9 cellular contexts compared by ENCODE assay signal in genomic region chr1:12601690-12602632, GRCh38. TPM values are rescaled to one million over a fixed set of nuclear protein-coding genes. Genes with fewer than 3 reads are reported as not detected.
DNase-seq lines count a peak whose midpoint lies in the region; ATAC-seq, FAIRE-seq and TF ChIP-seq lines count a peak whose summit lies in the region.
"Had no signal": no experiment of that assay in that cellular context is flagged by ENCODE, and none has a peak within 500 bp of the region (broad histone marks: within the 10 kb centered on the region; RNA-seq: fewer than 3 reads in every experiment).

No MANE protein-coding gene starts in this region.

- dilution Hi-C loops in endothelial cell of umbilical vein (cut with MboI; ENCODE audit: extremely low pct_ligation_motif_present, low sequenced_read_pairs) = no loop called here

- POLR2A ChIA-PET in PC-3 (lab: Charles Lee; ENCODE audit: unreplicated experiment) = interaction anchor here (0.6 kb wide), 1 partner anchor 17 kb away, joined by 3 read pairs; no protein-coding TSS in a partner anchor
- POLR2A ChIA-PET in endothelial cell of umbilical vein (lab: Charles Lee) = interaction anchor here (1.2 kb wide), 2 partner anchors 15 to 17 kb away, joined by 4 read pairs; no protein-coding TSS in a partner anchor

- ATAC-seq in PC-3 = peak; percentile 5

- no peaks in the 10 kb centered on the region for H3K27me3 ChIP-seq in PC-3 (ENCODE audit: low read length)
- H3K27me3 ChIP-seq in endothelial cell of umbilical vein (ENCODE audit: control insufficient read depth in 2 of 2, insufficient read depth in 2 of 2, low read length in 2 of 2) = no peaks in the 10 kb centered on the region
- H3K27me3 ChIP-seq in neuronal stem cell (ENCODE audit: control insufficient read depth in 3 of 3, insufficient read depth in 3 of 3, low read depth in 1 of 3, low read length in 3 of 3) = peaks cover 0 to 11% (median 0%) of the 10 kb centered on the region in 3 experiments
- H3K27me3 ChIP-seq in Karpas-422 (ENCODE audit: low read length) = no peaks in the 10 kb centered on the region

- H3K79me1 ChIP-seq in neuronal stem cell (ENCODE audit: low read depth, low read length) = no peaks in the 10 kb centered on the region

- H3K27ac ChIP-seq in PC-3 (ENCODE audit: low read length) = peak overlapping the region; percentile 44
- H3K27ac ChIP-seq in endothelial cell of umbilical vein (ENCODE audit: insufficient read depth, low read depth, low read length) = peak overlapping the region; percentile 95
- H3K27ac ChIP-seq in neuronal stem cell (replicated peaks; ENCODE audit: low read length) = no peak overlapping the region
- H3K27ac ChIP-seq in Karpas-422 (ENCODE audit: low read length) = no peak overlapping the region

- WGBS in neuronal stem cell (ENCODE audit: extremely low coverage in 2 of 2, insufficient read length in 2 of 2, insufficient replicate concordance in 1 of 2), 2 donors = no CpG with 5 or more reads among the region's 13 CpGs

- H3K4me2 ChIP-seq in PC-3 (ENCODE audit: low read length) (peak overlapping the region; percentile 13; the same call in 1 of the 2 replicates), endothelial cell of umbilical vein (ENCODE audit: insufficient read depth, low read length) (no peak overlapping the region), neuronal stem cell (ENCODE audit: insufficient read depth, low read length, poor library complexity, severe bottlenecking) (no peak overlapping the region), Karpas-422 (ENCODE audit: low read depth, low read length, poor library complexity, severe bottlenecking) (no peak overlapping the region)

- no peak overlapping the region for H3K14ac ChIP-seq in neuronal stem cell (ENCODE audit: low read length)

- no peaks in the 10 kb centered on the region for H3K9me2 ChIP-seq in PC-3 (replicated peaks; ENCODE audit: low read length)
- no peaks in the 10 kb centered on the region for H3K9me2 ChIP-seq in Karpas-422 (replicated peaks; ENCODE audit: insufficient read depth, low read length)

- TF ChIP-seq CTCF in PC-3 (conservative IDR thresholded peaks at IDR 0.05; ENCODE audit: low read depth, low read length) = no peak
- no peak for TF ChIP-seq CTCF in endothelial cell of umbilical vein (IDR thresholded peaks at IDR 0.05; ENCODE audit: extremely low read depth in 1 of 2, insufficient read depth in 1 of 2, low read depth in 1 of 2, low read length in 2 of 2)

- DNase-seq in CMK (ENCODE audit: low read depth) (peak; percentile 93), PC-3 (peak; percentile 66), endothelial cell of umbilical vein (ENCODE audit: low read depth, low spot score) (peak; percentile 84), neuronal stem cell (ENCODE audit: low spot score) (no peak), cerebellar nuclear complex (lab: John Stamatoyannopoulos, UW) (no peak), Karpas-422 (no peak), NCI-H2196 (lab: John Stamatoyannopoulos, UW; ENCODE audit: unreplicated experiment) (no peak)
- no peak for DNase-seq in stimulated activated CD4-positive, alpha-beta T cell treated with anti-CD3 and anti-CD28 coated beads, Interleukin-1b, Interleukin-23, amount 100 ng/mL, for 48 hours
- DNase-seq: naive B cell had no signal

- peak overlapping the region; percentile 28 for H2BK15ac ChIP-seq in neuronal stem cell (ENCODE audit: low read length)

- FAIRE-seq in endothelial cell of umbilical vein (lab: Jason Lieb, UNC) = peak; percentile 90

- H3K9ac ChIP-seq in PC-3 (ENCODE audit: low read length) (no peak overlapping the region), endothelial cell of umbilical vein (replicated peaks; ENCODE audit: extremely low read depth, insufficient read depth, low read length) (no peak overlapping the region), neuronal stem cell (ENCODE audit: low read depth, low read length, poor library complexity) (peak overlapping the region; percentile 22), Karpas-422 (ENCODE audit: low read length) (no peak overlapping the region)

- TF ChIP-seq POLR2A in endothelial cell of umbilical vein (IDR thresholded peaks at IDR 0.05; ENCODE audit: low read depth, low read length) = no peak

- no peak overlapping the region for H3K4ac ChIP-seq in neuronal stem cell (ENCODE audit: low read length)

- BruUV-seq in PC-3 (replicated peaks; lab: Mats Ljungman, UMichigan) (no TSS peak), endothelial cell of umbilical vein (replicated peaks; lab: Mats Ljungman, UMichigan) (no TSS peak)

- H3F3A ChIP-seq in PC-3 (ENCODE audit: low read length, unreplicated experiment) = peaks cover 5% of the 10 kb centered on the region

- H2AFZ ChIP-seq in PC-3 (ENCODE audit: low read length) (no peak overlapping the region), endothelial cell of umbilical vein (ENCODE audit: low read depth, low read length) (no peak overlapping the region), neuronal stem cell (ENCODE audit: low read length) (no peak overlapping the region), Karpas-422 (ENCODE audit: low read length) (no peak overlapping the region)

- intact Hi-C loops in PC-3 (cut with micrococcal nuclease) = no loop called here
- intact Hi-C loops in endothelial cell of umbilical vein (cut with micrococcal nuclease) = no loop called here

- no peak overlapping the region for H2BK120ac ChIP-seq in neuronal stem cell (ENCODE audit: low read depth, low read length)

- peaks cover 5% of the 10 kb centered on the region; the same call in 1 of the 2 replicates for H3K36me3 ChIP-seq in PC-3 (ENCODE audit: low read depth, low read length)
- H3K36me3 ChIP-seq in endothelial cell of umbilical vein (ENCODE audit: control insufficient read depth in 2 of 2, extremely low read depth in 1 of 2, insufficient read depth in 2 of 2, low read length in 2 of 2) = no peaks in the 10 kb centered on the region
- H3K36me3 ChIP-seq in neuronal stem cell (replicated peaks in 1 of 2; ENCODE audit: control insufficient read depth in 2 of 2, insufficient read depth in 2 of 2, low read length in 2 of 2) = no peaks in the 10 kb centered on the region
- H3K36me3 ChIP-seq in Karpas-422 (ENCODE audit: insufficient read depth, low read length) = no peaks in the 10 kb centered on the region

- H3K18ac ChIP-seq in neuronal stem cell (ENCODE audit: low read length) = peak overlapping the region; percentile 59

- CTCF ChIA-PET in PC-3 (lab: Charles Lee) (interaction anchor here (0.9 to 1.2 kb wide), 3 partner anchors 17 to 57 kb away, joined by 3 read pairs; no protein-coding TSS in a partner anchor), endothelial cell of umbilical vein (lab: Charles Lee) (interaction anchor here (0.9 to 4.6 kb wide), 8 partner anchors 16 to 327 kb away, joined by 3 to 112 read pairs (median 4); partner anchors contain the start of gene DHRS3)

- no peak overlapping the region for H4K8ac ChIP-seq in neuronal stem cell (ENCODE audit: low read depth, low read length)

- H3K4me1 ChIP-seq in PC-3 (ENCODE audit: insufficient read depth, low read length) = peaks cover 67% of the 10 kb centered on the region
- peaks cover 48% of the 10 kb centered on the region for H3K4me1 ChIP-seq in endothelial cell of umbilical vein (ENCODE audit: control insufficient read depth, extremely low read depth, insufficient read depth, low read length)
- peaks cover 6 to 16% of the 10 kb centered on the region in 2 donors for H3K4me1 ChIP-seq in neuronal stem cell (ENCODE audit: control insufficient read depth in 2 of 2, insufficient read depth in 1 of 2, low read depth in 1 of 2, low read length in 2 of 2)
- H3K4me1 ChIP-seq in Karpas-422 (ENCODE audit: low read length) = no peaks in the 10 kb centered on the region

- no peak overlapping the region for H2AK5ac ChIP-seq in neuronal stem cell (ENCODE audit: low read depth, low read length)

- H4K20me1 ChIP-seq in PC-3 (ENCODE audit: low read length) (no peaks in the 10 kb centered on the region), endothelial cell of umbilical vein (replicated peaks; ENCODE audit: control insufficient read depth, extremely low read depth, insufficient read depth, low read length) (no peaks in the 10 kb centered on the region), Karpas-422 (ENCODE audit: insufficient read depth, low read depth, low read length) (no peaks in the 10 kb centered on the region)

- H3K23ac ChIP-seq in neuronal stem cell (ENCODE audit: low read depth, low read length, poor library complexity) = no peak overlapping the region

- H3K4me3 ChIP-seq in PC-3 (ENCODE audit: low read length) (no peak overlapping the region), endothelial cell of umbilical vein (replicated peaks in 1 of 3; ENCODE audit: insufficient read depth in 1 of 3, low read depth in 1 of 3, low read length in 3 of 3) (no peak overlapping the region), neuronal stem cell (ENCODE audit: low read length in 2 of 2) (no peak overlapping the region), Karpas-422 (ENCODE audit: low read length) (no peak overlapping the region)

- no peaks in the 10 kb centered on the region for H3K9me1 ChIP-seq in endothelial cell of umbilical vein (replicated peaks; ENCODE audit: control insufficient read depth, extremely low read depth, insufficient read depth, low read length)

- H3K79me2 ChIP-seq in PC-3 (ENCODE audit: low read length) (peaks cover 95% of the 10 kb centered on the region), endothelial cell of umbilical vein (ENCODE audit: control insufficient read depth, insufficient read depth, low read length) (no peaks in the 10 kb centered on the region), Karpas-422 (ENCODE audit: low read length) (no peaks in the 10 kb centered on the region)

- H3K9me3 ChIP-seq in PC-3 (ENCODE audit: low read length) = no peaks in the 10 kb centered on the region
- H3K9me3 ChIP-seq in endothelial cell of umbilical vein (replicated peaks; ENCODE audit: control insufficient read depth, insufficient read depth, low read length) = no peaks in the 10 kb centered on the region
- H3K9me3 ChIP-seq in neuronal stem cell (replicated peaks in 1 of 2; ENCODE audit: control insufficient read depth in 2 of 2, insufficient read depth in 1 of 2, low read depth in 1 of 2, low read length in 2 of 2) = no peaks in the 10 kb centered on the region
- no peaks in the 10 kb centered on the region for H3K9me3 ChIP-seq in Karpas-422 (ENCODE audit: low read length)

- no peak overlapping the region for H2BK5ac ChIP-seq in neuronal stem cell (ENCODE audit: low read length)

- H4K91ac ChIP-seq in neuronal stem cell (ENCODE audit: low read depth, low read length, poor library complexity) = no peak overlapping the region

- H2BK12ac ChIP-seq in neuronal stem cell (ENCODE audit: low read length) = no peak overlapping the region

RNA-seq across cellular contexts. Expression of gene DHRS3, which starts 16.0 kb away (rescaled TPM):
- total RNA-seq in PC-3 (2014; rRNA removed) (105 and 116 TPM in 2 replicates), endothelial cell of umbilical vein (54.3 and 75.2 TPM in 2 replicates)
- polyA plus RNA-seq in endothelial cell of umbilical vein = 54.3 and 58.4 TPM in 2 replicates
- polyA plus RNA-seq in endothelial cell of umbilical vein (2011; cell fraction: cytosol; rRNA removed) = 46.7 and 47.7 TPM in 2 replicates
- 44.6 and 46.9 TPM in 2 replicates for polyA plus RNA-seq in endothelial cell of umbilical vein (2011; cell fraction: nucleus; rRNA removed)
- 24.6 and 33.9 TPM in 2 replicates for polyA plus RNA-seq in endothelial cell of umbilical vein (2012)
- polyA minus RNA-seq in endothelial cell of umbilical vein = 90.9 and 98.3 TPM in 2 replicates
- 8.9 TPM for polyA minus RNA-seq in endothelial cell of umbilical vein (2011; cell fraction: cytosol; rRNA and poly(A)+ RNA removed)
- polyA minus RNA-seq in endothelial cell of umbilical vein (2011; cell fraction: nucleus; rRNA and poly(A)+ RNA removed) = 24.9 and 25.2 TPM in 2 replicates
- polyA plus RNA-seq in neuronal stem cell (2013, experiment 1 of 2) = 0.75 TPM
- 0.76 TPM for polyA plus RNA-seq in neuronal stem cell (2013, experiment 2 of 2)
- total RNA-seq in Karpas-422 (2014; rRNA removed; shearing (Covaris generic); ENCODE audit: low replicate concordance) = 0.19 TPM in 1 of 2 replicates, not detected in the other

RNA-seq across cellular contexts. Expression of gene AADACL4, which starts 41.9 kb away (rescaled TPM):
- not detected in 2 replicates for total RNA-seq in PC-3 (2014; rRNA removed)
- total RNA-seq in endothelial cell of umbilical vein = not detected in 2 replicates
- not detected in 2 replicates for polyA plus RNA-seq in endothelial cell of umbilical vein
- polyA plus RNA-seq in endothelial cell of umbilical vein (2011; cell fraction: cytosol; rRNA removed) = not detected in 2 replicates
- not detected in 2 replicates for polyA plus RNA-seq in endothelial cell of umbilical vein (2011; cell fraction: nucleus; rRNA removed)
- not detected in 2 replicates for polyA plus RNA-seq in endothelial cell of umbilical vein (2012)
- not detected in 2 replicates for polyA minus RNA-seq in endothelial cell of umbilical vein
- polyA minus RNA-seq in endothelial cell of umbilical vein (2011; cell fraction: cytosol; rRNA and poly(A)+ RNA removed) = not detected
- not detected in 2 replicates for polyA minus RNA-seq in endothelial cell of umbilical vein (2011; cell fraction: nucleus; rRNA and poly(A)+ RNA removed)
- polyA plus RNA-seq in neuronal stem cell (2013, experiment 1 of 2) = not detected
- polyA plus RNA-seq in neuronal stem cell (2013, experiment 2 of 2) = not detected
- total RNA-seq in Karpas-422 (2014; rRNA removed; shearing (Covaris generic); ENCODE audit: low replicate concordance) = not detected in 2 replicates

Comparison
In these comparisons a context has a peak if more than half of its experiments do, and no peak if none do; other contexts are left out.
1. DNase-seq: peak in CMK (single experiment), PC-3 (single experiment) and endothelial cell of umbilical vein (single experiment); none in neuronal stem cell (single experiment), cerebellar nuclear complex (0 of 2), Karpas-422 (single experiment), NCI-H2196 (single experiment) and stimulated activated CD4-positive, alpha-beta T cell treated with anti-CD3 and anti-CD28 coated beads, Interleukin-1b, Interleukin-23, amount 100 ng/mL, for 48 hours (single experiment).
2. H3K27ac ChIP-seq: peak in PC-3 (single experiment) and endothelial cell of umbilical vein (single experiment); none in neuronal stem cell (single experiment) and Karpas-422 (single experiment).
3. RNA of gene DHRS3, which starts 16.0 kb away (total RNA-seq): 105 to 116 TPM in PC-3 and 54.3 to 75.2 TPM in endothelial cell of umbilical vein; 0.19 TPM in Karpas-422; every median in the first group is over 10 times any median in the second.